ENCODE assay signal across 17 cellular contexts in genomic region chr18:80202-80601, GRCh38. TPM values are rescaled to one million over a fixed set of nuclear protein-coding genes. Genes with fewer than 3 reads are reported as not detected.
"Had no signal": no experiment of that assay in that cellular context is flagged by ENCODE, and none has a peak within 500 bp of the region (broad histone marks: within the 10 kb centered on the region; RNA-seq: fewer than 3 reads in every experiment).

No MANE protein-coding gene starts in this region.

RNA-seq across cellular contexts. Expression of gene TUBB8B, which starts 30.8 kb away (rescaled TPM):
- total RNA-seq: hepatocyte, kidney, kidney epithelial cell, left cardiac atrium, left lobe of liver, left lung, left ventricle myocardium inferior, left ventricle myocardium superior, liver, lower leg skin, lung, lung microvascular endothelial cell, mesenteric fat pad, mononuclear cell, mucosa of gallbladder, myocyte had no signal
- polyA plus RNA-seq: immature natural killer cell, liver had no signal
